In the genomic region with DNA sequence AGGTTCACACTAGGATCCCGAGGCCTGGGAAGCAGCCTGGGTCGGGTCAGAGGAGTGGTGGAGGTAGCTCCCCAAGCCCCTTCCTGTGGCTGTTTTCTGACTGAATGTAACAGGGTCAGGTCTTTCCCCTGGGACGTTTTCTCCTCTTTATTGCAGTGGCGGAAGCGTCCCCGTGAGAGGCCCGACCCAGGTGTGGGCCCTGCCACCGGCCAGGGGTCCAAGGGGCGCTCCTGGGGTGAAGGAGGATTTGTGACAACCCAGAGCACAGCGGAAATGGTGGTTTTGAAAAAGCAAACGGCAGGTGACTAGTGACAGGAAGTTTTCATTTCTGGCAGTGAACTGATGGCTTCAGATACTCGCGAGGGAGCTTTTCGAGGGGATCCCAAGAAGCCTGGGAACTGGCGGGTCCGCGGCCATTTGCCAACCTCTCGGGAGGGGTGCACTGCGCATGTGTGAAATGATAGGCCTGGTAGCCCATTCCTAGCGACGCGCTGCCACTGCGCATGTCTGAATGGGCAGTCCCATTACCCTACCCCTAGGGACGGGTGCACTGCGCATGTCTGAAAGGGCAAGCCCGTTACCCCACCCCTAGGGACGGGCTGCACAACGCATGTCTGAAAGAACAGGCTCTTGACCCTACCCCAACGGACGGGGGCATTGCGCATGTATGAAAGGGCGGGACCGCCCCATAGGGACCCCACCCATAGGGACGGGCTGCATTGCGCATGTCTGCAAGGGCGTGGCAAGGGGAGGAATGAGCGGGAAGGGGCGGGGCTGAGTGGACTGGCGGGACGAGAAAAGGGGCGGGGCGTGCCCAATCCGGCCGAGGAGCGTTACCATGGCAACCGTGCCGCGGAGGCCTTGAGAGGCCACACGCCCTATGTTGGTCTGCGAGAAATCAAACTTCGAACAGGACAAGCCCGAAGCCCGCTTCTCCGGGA, we compare ENCODE assay signal across 24 cellular contexts.
A peak's percentile ranks its signal among the peaks of the same experiment; 100 is the strongest.
DNase-seq lines count a peak whose midpoint lies in the region; ATAC-seq, FAIRE-seq and TF ChIP-seq lines count a peak whose summit lies in the region.
"Had no signal": no experiment of that assay in that cellular context is flagged by ENCODE, and none has a peak within 500 bp of the region (broad histone marks: within the 10 kb centered on the region; RNA-seq: fewer than 3 reads in every experiment).

No MANE protein-coding gene starts in this region.

- H3K9ac ChIP-seq in SK-N-SH (peak overlapping the region; percentile 68), GM23248 (no peak overlapping the region)
- H3K9ac ChIP-seq: BLaER1, KMS-11, parathyroid adenoma had no signal

- TF ChIP-seq CTCF in SK-N-SH (IDR thresholded peaks at IDR 0.05) (no peak), pancreas (IDR thresholded peaks at IDR 0.05) (no peak)

- peak; percentile 38 to 80 (median 46) for ATAC-seq in pancreas
- no peak for ATAC-seq in HG03520 (IDR thresholded peaks at IDR 0.05; ENCODE audit: unreplicated experiment)
- ATAC-seq: activated T-cell treated with anti-CD3 and anti-CD28 coated beads, Interleukin-2, amount 50 U/mL, for 4 hours; PC-3 had no signal

- H3K27me3 ChIP-seq in SK-N-SH (ENCODE audit: insufficient read depth), result no peaks in the 10 kb centered on the region; the same call in 1 of the 2 replicates
- no peaks in the 10 kb centered on the region for H3K27me3 ChIP-seq in pancreas
- no peaks in the 10 kb centered on the region for H3K27me3 ChIP-seq in GM23248 (replicated peaks; ENCODE audit: insufficient read depth)
- no peaks in the 10 kb centered on the region for H3K27me3 ChIP-seq in CD8-positive, alpha-beta memory T cell (ENCODE audit: insufficient read depth, low read length, poor library complexity, severe bottlenecking)
- H3K27me3 ChIP-seq: BLaER1 had no signal

- H3K27ac ChIP-seq in SK-N-SH (ENCODE audit: low read depth in 2 of 2, low read length in 1 of 2) (peak overlapping the region; percentile 35 to 74), pancreas (no peak overlapping the region), GM23248 (no peak overlapping the region)
- no peak overlapping the region for H3K27ac ChIP-seq in CD8-positive, alpha-beta memory T cell (ENCODE audit: low read depth, low read length)
- H3K27ac ChIP-seq: 22Rv1, BLaER1, epithelial cell of prostate, KMS-11, lower lobe of right lung, parathyroid adenoma had no signal

- no peaks in the 10 kb centered on the region for H3K36me3 Mint-ChIP-seq in CD8-positive, alpha-beta memory T cell
- H3K36me3 Mint-ChIP-seq: activated CD4-positive, alpha-beta memory T cell treated with anti-CD3 and anti-CD28 coated beads for 36 hours; activated naive CD8-positive, alpha-beta T cell; brain had no signal

- no peaks in the 10 kb centered on the region for H3K9me3 ChIP-seq in SK-N-SH
- H3K9me3 ChIP-seq in pancreas, result no peaks in the 10 kb centered on the region
- H3K9me3 ChIP-seq in GM23248 (ENCODE audit: low read depth), result no peaks in the 10 kb centered on the region
- H3K9me3 ChIP-seq in CD8-positive, alpha-beta memory T cell (ENCODE audit: low read length), result no peaks in the 10 kb centered on the region
- H3K9me3 ChIP-seq: lower lobe of right lung had no signal

- no peaks in the 10 kb centered on the region for H4K20me1 ChIP-seq in SK-N-SH (ENCODE audit: insufficient read depth)
- no peaks in the 10 kb centered on the region for H4K20me1 ChIP-seq in GM23248 (ENCODE audit: insufficient read depth)
- H4K20me1 ChIP-seq: BLaER1 had no signal

- H2AFZ ChIP-seq in SK-N-SH (ENCODE audit: low read depth) (peak overlapping the region; percentile 99), GM23248 (no peak overlapping the region)
- H2AFZ ChIP-seq: parathyroid adenoma had no signal

- no peak for FAIRE-seq in pancreas (lab: Jason Lieb, UNC)
- FAIRE-seq: D721Med, H1 had no signal

- WGBS in SK-N-SH (ENCODE audit: low lambda C conversion rate), result 14% methylated on average over 45 of the region's 54 CpGs
- 37 to 50% methylated on average over 54 of the region's 54 CpGs for WGBS in pancreas, 2 donors
- 42 to 44% methylated on average over 48 to 54 of the region's 54 CpGs for whole genome bisulfite sequencing in GM23248 (ENCODE audit: low coverage in 1 of 2, low lambda C conversion rate in 2 of 2, missing lambda C conversion rate in 2 of 2), 2 experiments

- no peak overlapping the region for H3K27ac Mint-ChIP-seq in CD8-positive, alpha-beta memory T cell
- H3K27ac Mint-ChIP-seq: activated CD4-positive, alpha-beta memory T cell treated with anti-CD3 and anti-CD28 coated beads for 36 hours; activated naive CD8-positive, alpha-beta T cell; brain; dendritic cell treated with granulocyte-macrophage colony-stimulating factor and Interleukin-4, amounts not matched to agents 40 ng/mL and 50 ng/mL, for 4 days had no signal

- in situ Hi-C loops in GM23248 (cut with MboI), result no loop called here

- no peaks in the 10 kb centered on the region for H3F3A ChIP-seq in SK-N-SH (replicated peaks; ENCODE audit: insufficient read depth)
- no peaks in the 10 kb centered on the region for H3F3A ChIP-seq in GM23248 (ENCODE audit: insufficient read depth)

- DNase-seq in DMS 273 (lab: John Stamatoyannopoulos, UW; ENCODE audit: unreplicated experiment) (peak; percentile 23), DMS 273 treated with DMSO at 0.1 percent for 48 hours (lab: John Stamatoyannopoulos, UW) (no peak), NCI-H2029 (lab: John Stamatoyannopoulos, UW) (peak; percentile 94), SK-N-SH (peak; percentile 95), pancreas (peak in 3 of 6 donors; percentile 22 to 82 (median 53)), GM23248 (no peak)
- no peak for DNase-seq in CD8-positive, alpha-beta memory T cell
- DNase-seq: activated CD4-positive, alpha-beta memory T cell treated with anti-CD3 and anti-CD28 coated beads for 36 hours; activated T-cell treated with anti-CD3 and anti-CD28 coated beads, Interleukin-2, amount 50 U/mL, for 4 hours; lower lobe of right lung; NCI-H1092 treated with DMSO at 0.1 percent for 48 hours; PC-3 had no signal

- peaks cover 8 to 26% (median 13%) of the 10 kb centered on the region in 5 donors for H3K9me3 Mint-ChIP-seq in CD8-positive, alpha-beta memory T cell

- no peak for TF ChIP-seq RAD21 in SK-N-SH (IDR thresholded peaks at IDR 0.05; ENCODE audit: low read length)

- H3K4me2 ChIP-seq in SK-N-SH (peak overlapping the region; percentile 97), GM23248 (ENCODE audit: unreplicated experiment) (no peak overlapping the region)
- H3K4me2 ChIP-seq: BLaER1, KMS-11, smooth muscle cell had no signal

- POLR2A ChIA-PET in SK-N-SH (lab: Yijun Ruan, JAX), result no interaction called here
- POLR2A ChIA-PET in CD8-positive, alpha-beta memory T cell (lab: Charles Lee), result no interaction called here

- H3K27me3 Mint-ChIP-seq in CD8-positive, alpha-beta memory T cell, result no peaks in the 10 kb centered on the region
- H3K27me3 Mint-ChIP-seq: activated CD4-positive, alpha-beta memory T cell treated with anti-CD3 and anti-CD28 coated beads for 36 hours; activated naive CD8-positive, alpha-beta T cell; dendritic cell treated with granulocyte-macrophage colony-stimulating factor and Interleukin-4, amounts not matched to agents 40 ng/mL and 50 ng/mL, for 4 days had no signal

- H3K4me1 ChIP-seq in SK-N-SH (ENCODE audit: control insufficient read depth in 1 of 2, insufficient read depth in 2 of 2, low read depth in 1 of 2, low read length in 1 of 2) (peaks cover 0 to 17% of the 10 kb centered on the region in 2 experiments; a peak in 2 of 4 replicates), pancreas (no peaks in the 10 kb centered on the region), GM23248 (ENCODE audit: insufficient read depth) (no peaks in the 10 kb centered on the region)
- no peaks in the 10 kb centered on the region for H3K4me1 ChIP-seq in CD8-positive, alpha-beta memory T cell (ENCODE audit: insufficient read depth, low read length)
- H3K4me1 ChIP-seq: lower lobe of right lung, parathyroid adenoma had no signal

- CTCF ChIA-PET in SK-N-SH (lab: Yijun Ruan, JAX), result interaction anchor here (1.2 kb wide), 1 partner anchor 32 kb away, joined by 4 read pairs; no protein-coding TSS in a partner anchor
- CTCF ChIA-PET in CD8-positive, alpha-beta memory T cell (lab: Charles Lee), result no interaction called here

- H3K36me3 ChIP-seq in SK-N-SH (replicated peaks in 1 of 2; ENCODE audit: control insufficient read depth in 1 of 2, insufficient read depth in 2 of 2, low read length in 1 of 2), result no peaks in the 10 kb centered on the region
- H3K36me3 ChIP-seq in pancreas, result no peaks in the 10 kb centered on the region
- no peaks in the 10 kb centered on the region for H3K36me3 ChIP-seq in GM23248 (ENCODE audit: low read depth)
- H3K36me3 ChIP-seq in CD8-positive, alpha-beta memory T cell (ENCODE audit: insufficient read depth, low read length), result no peaks in the 10 kb centered on the region
- H3K36me3 ChIP-seq: BLaER1, lower lobe of right lung had no signal

- H3K79me2 ChIP-seq in SK-N-SH (ENCODE audit: insufficient read depth) (peaks cover 13% of the 10 kb centered on the region), GM23248 (ENCODE audit: insufficient read depth) (no peaks in the 10 kb centered on the region)
- H3K79me2 ChIP-seq: parathyroid adenoma had no signal

- H3K4me3 ChIP-seq in SK-N-SH (ENCODE audit: low read depth in 2 of 2, low read length in 1 of 2) (peak overlapping the region; percentile 86 to 92), pancreas (no peak overlapping the region), GM23248 (no peak overlapping the region)
- H3K4me3 ChIP-seq in CD8-positive, alpha-beta memory T cell (ENCODE audit: low read length), result no peak overlapping the region
- H3K4me3 ChIP-seq: BLaER1, lower lobe of right lung, smooth muscle cell had no signal

- intact Hi-C loops in pancreas (cut with DNase I), result no loop called here

- H3K9me2 ChIP-seq in SK-N-SH (no peaks in the 10 kb centered on the region), GM23248 (ENCODE audit: insufficient read depth) (no peaks in the 10 kb centered on the region)

- H3K4me3 Mint-ChIP-seq in CD8-positive, alpha-beta memory T cell, result no peak overlapping the region
- H3K4me3 Mint-ChIP-seq: activated CD4-positive, alpha-beta memory T cell treated with anti-CD3 and anti-CD28 coated beads for 36 hours; activated naive CD8-positive, alpha-beta T cell; activated T-cell treated with anti-CD3 and anti-CD28 coated beads, Interleukin-2, amount 50 U/mL, for 4 hours; brain; dendritic cell treated with granulocyte-macrophage colony-stimulating factor and Interleukin-4, amounts not matched to agents 40 ng/mL and 50 ng/mL, for 4 days had no signal

- no peak for TF ChIP-seq EP300 in SK-N-SH (IDR thresholded peaks at IDR 0.05; ENCODE audit: borderline replicate concordance in 1 of 2, low read depth in 1 of 2, low read length in 1 of 2)

- H3K4me1 Mint-ChIP-seq in CD8-positive, alpha-beta memory T cell, result peaks cover 0 to 2% (median 0%) of the 10 kb centered on the region in 3 donors
- H3K4me1 Mint-ChIP-seq: brain had no signal

TF ChIP-seq in SK-N-SH, 30 proteins besides CTCF, POLR2A, EP300 and RAD21 (continues in another document):
- TF ChIP-seq TAF1 (IDR thresholded peaks at IDR 0.05; ENCODE audit: borderline replicate concordance, low read depth, low read length) (peak; percentile 61), YY1 (IDR thresholded peaks at IDR 0.05; ENCODE audit: low read depth) (peak; percentile 82), MEF2A (IDR thresholded peaks at IDR 0.05; ENCODE audit: borderline replicate concordance, low read depth) (no peak), MXI1 (IDR thresholded peaks at IDR 0.05; ENCODE audit: low read depth, low read length) (peak; percentile 84; the same call in 1 of the 2 replicates), POLR2AphosphoS5 (IDR thresholded peaks at IDR 0.05; ENCODE audit: low read depth, low read length) (peak; percentile 74), ELF1 (IDR thresholded peaks at IDR 0.05) (no peak)

Comparison
In these comparisons a context has a peak if more than half of its experiments do, and no peak if none do; other contexts are left out.
1. DNase-seq: peak in DMS 273 (single experiment), NCI-H2029 (single experiment) and SK-N-SH (single experiment); none in DMS 273 treated with DMSO at 0.1 percent for 48 hours (single experiment), GM23248 (single experiment) and CD8-positive, alpha-beta memory T cell (0 of 5).
2. H3K27ac ChIP-seq: peak in SK-N-SH (2 of 2); none in pancreas (0 of 4), GM23248 (single experiment) and CD8-positive, alpha-beta memory T cell (single experiment).
3. H3K4me3 ChIP-seq: peak in SK-N-SH (2 of 2); none in pancreas (0 of 4), GM23248 (single experiment) and CD8-positive, alpha-beta memory T cell (single experiment).